In the genomic region with DNA sequence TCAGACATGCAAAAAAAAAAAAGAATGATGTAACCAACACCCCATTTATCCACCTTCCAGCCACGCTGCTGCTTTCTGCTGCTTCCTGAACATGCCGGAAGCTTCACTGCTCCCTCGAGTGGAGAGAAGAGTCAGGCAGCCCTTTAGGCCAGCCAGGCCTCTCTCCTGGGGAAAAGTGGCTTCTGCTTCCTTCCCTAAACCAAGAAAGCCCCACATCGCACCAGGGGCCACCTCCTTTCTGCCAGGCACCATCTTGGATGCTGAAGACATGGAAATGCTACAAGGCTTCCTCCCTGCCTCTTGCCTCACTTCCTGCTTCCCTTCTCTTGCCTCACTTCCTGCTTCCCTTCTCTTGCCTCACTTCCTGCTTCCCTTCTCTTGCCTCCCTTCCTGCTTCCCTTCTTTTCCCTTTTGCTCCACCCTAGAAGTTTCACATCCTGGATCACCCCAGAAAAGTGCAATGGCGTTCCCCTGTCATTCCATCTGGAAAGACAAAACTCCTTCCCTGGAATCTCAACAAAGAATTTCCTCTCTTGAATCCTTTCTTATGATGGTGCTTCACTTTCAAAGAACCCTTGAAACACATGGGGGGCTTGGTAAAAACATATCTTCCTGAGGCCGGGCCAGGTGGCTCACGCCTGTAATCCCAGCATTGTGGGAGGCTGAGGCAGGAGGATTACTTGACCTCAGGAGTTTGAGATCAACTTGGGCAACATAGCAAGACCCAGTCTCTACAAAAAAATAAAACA, we compare ENCODE assay signal across 14 cellular contexts. TPM values are rescaled to one million over a fixed set of nuclear protein-coding genes. Genes with fewer than 3 reads are reported as not detected.
A peak's percentile ranks its signal among the peaks of the same experiment; 100 is the strongest.
DNase-seq lines count a peak whose midpoint lies in the region; ATAC-seq and TF ChIP-seq lines count a peak whose summit lies in the region.
"Had no signal": no experiment of that assay in that cellular context is flagged by ENCODE, and none has a peak within 500 bp of the region (broad histone marks: within the 10 kb centered on the region; RNA-seq: fewer than 3 reads in every experiment).

No MANE protein-coding gene starts in this region.

- no peaks in the 10 kb centered on the region for H3K4me1 ChIP-seq in SK-N-SH (ENCODE audit: control insufficient read depth in 1 of 2, insufficient read depth in 2 of 2, low read depth in 1 of 2, low read length in 1 of 2)
- H3K4me1 ChIP-seq in HCT116 (ENCODE audit: control insufficient read depth in 1 of 2, insufficient read depth in 2 of 2, low read length in 2 of 2): peaks cover 0 to 16% of the 10 kb centered on the region in 2 experiments; a peak in 1 of 4 replicates

- H3K36me3 ChIP-seq in SK-N-SH (replicated peaks in 1 of 2; ENCODE audit: control insufficient read depth in 1 of 2, insufficient read depth in 2 of 2, low read length in 1 of 2) (no peaks in the 10 kb centered on the region), HCT116 (ENCODE audit: control insufficient read depth in 1 of 2, insufficient read depth in 2 of 2, low read length in 2 of 2) (no peaks in the 10 kb centered on the region)
- H3K36me3 ChIP-seq: upper lobe of left lung had no signal

- in situ Hi-C loops in GM13976 (cut with MboI; ENCODE audit: low sequenced_read_pairs, unreplicated experiment): no loop called here

- H3K9me2 ChIP-seq in SK-N-SH: no peaks in the 10 kb centered on the region
- no peaks in the 10 kb centered on the region for H3K9me2 ChIP-seq in HCT116 (ENCODE audit: insufficient read depth)

- H3K9me3 ChIP-seq in SK-N-SH (no peaks in the 10 kb centered on the region), HCT116 (ENCODE audit: control insufficient read depth in 1 of 2, insufficient read depth in 1 of 2, low read depth in 1 of 2, low read length in 2 of 2) (no peaks in the 10 kb centered on the region)

- peak; percentile 78 for TF ChIP-seq POLR2A in HCT116 (IDR thresholded peaks at IDR 0.05; ENCODE audit: borderline replicate concordance, extremely low read depth, insufficient read depth, insufficient read length)

- ATAC-seq in SK-N-SH treated with all-trans-retinoic acid at 6 μM for 48 hours (no peak), HCT116 (peak; percentile 82), naive B cell (ENCODE audit: low read depth in 2 of 2) (peak in 1 of 2 donors; percentile 46), Right ventricle myocardium superior (ENCODE audit: poor library complexity) (no peak)
- ATAC-seq: T-helper 17 cell had no signal

- H2AFZ ChIP-seq in SK-N-SH (ENCODE audit: low read depth): no peak overlapping the region
- no peak overlapping the region for H2AFZ ChIP-seq in HCT116 (ENCODE audit: low read depth, low read length, poor library complexity, severe bottlenecking)

- TF ChIP-seq RAD21 in SK-N-SH (IDR thresholded peaks at IDR 0.05; ENCODE audit: low read length) (no peak), HCT116 (IDR thresholded peaks at IDR 0.05; ENCODE audit: low read depth) (no peak)

- DNase-seq in SK-N-SH (no peak), HCT116 (ENCODE audit: low read depth, low spot score) (peak; percentile 37), naive B cell (no peak), Right ventricle myocardium superior (no peak), GM13976 (ENCODE audit: low spot score) (no peak), cerebellum (ENCODE audit: low spot score) (no peak)
- peak; percentile 25 for DNase-seq in activated CD4-positive, alpha-beta memory T cell treated with anti-CD3 and anti-CD28 coated beads, Interleukin-2, amount 10 ng/mL, durations not matched to agents 7 days and 5 days
- DNase-seq: anterior cingulate cortex, Calu3, midbrain, NCI-H2029 treated with DMSO at 0.1 percent for 48 hours, T-helper 17 cell, upper lobe of left lung had no signal

- no peak overlapping the region for H3K27ac ChIP-seq in SK-N-SH (ENCODE audit: low read depth in 2 of 2, low read length in 1 of 2)
- peak overlapping the region; percentile 48 for H3K27ac ChIP-seq in HCT116 (ENCODE audit: low read depth, low read length)
- H3K27ac ChIP-seq: upper lobe of left lung had no signal

- H3K27me3 ChIP-seq in SK-N-SH (ENCODE audit: insufficient read depth): no peaks in the 10 kb centered on the region
- no peaks in the 10 kb centered on the region for H3K27me3 ChIP-seq in HCT116 (ENCODE audit: insufficient read depth, low read length)
- H3K27me3 ChIP-seq: upper lobe of left lung had no signal

- TF ChIP-seq CTCF in SK-N-SH (IDR thresholded peaks at IDR 0.05) (no peak), HCT116 (IDR thresholded peaks at IDR 0.05 in 2 of 3, conservative IDR thresholded peaks at IDR 0.05 in 1 of 3; ENCODE audit: borderline replicate concordance in 1 of 3, insufficient read depth in 1 of 3, low read depth in 2 of 3, low read length in 2 of 3) (no peak), GM13976 (IDR thresholded peaks at IDR 0.05; ENCODE audit: borderline replicate concordance, control extremely low read depth, extremely low read depth, insufficient read depth, missing control alignments) (no peak)

- CTCF ChIA-PET in SK-N-SH (lab: Yijun Ruan, JAX) (interaction anchor here (1.8 kb wide), 1 partner anchor 12 kb away, joined by 4 read pairs; no protein-coding TSS in a partner anchor), HCT116 (lab: Charles Lee) (no interaction called here)
- CTCF ChIA-PET in activated CD4-positive, alpha-beta memory T cell treated with anti-CD3 and anti-CD28 coated beads, Interleukin-2, amount 10 ng/mL, durations not matched to agents 7 days and 5 days (lab: Charles Lee): no interaction called here

- H3K27me3 Mint-ChIP-seq in activated CD4-positive, alpha-beta memory T cell treated with anti-CD3 and anti-CD28 coated beads, Interleukin-2, amount 10 ng/mL, durations not matched to agents 7 days and 5 days: no peaks in the 10 kb centered on the region
- peaks cover 7 to 15% (median 10%) of the 10 kb centered on the region in 3 donors for H3K27me3 Mint-ChIP-seq in naive B cell

- H3K9ac ChIP-seq in SK-N-SH (no peak overlapping the region), HCT116 (ENCODE audit: low read length) (peak overlapping the region; percentile 57)

- intact Hi-C loops in HCT116 (cut with micrococcal nuclease) (no loop called here), Right ventricle myocardium superior (cut with DNase I) (no loop called here)

- RAD21 ChIA-PET in HCT116 (lab: Charles Lee; ENCODE audit: low non-redundant PET in 1 of 2, low total read pairs in 2 of 2, uncharacterized antibody in 2 of 2, unreplicated experiment in 2 of 2): no interaction called here

- no peaks in the 10 kb centered on the region for H4K20me1 ChIP-seq in SK-N-SH (ENCODE audit: insufficient read depth)
- no peaks in the 10 kb centered on the region for H4K20me1 ChIP-seq in HCT116 (ENCODE audit: insufficient read depth)

- H3K79me2 ChIP-seq in SK-N-SH (ENCODE audit: insufficient read depth) (no peaks in the 10 kb centered on the region), HCT116 (ENCODE audit: insufficient read depth, low read length) (no peaks in the 10 kb centered on the region)

- POLR2A ChIA-PET in SK-N-SH (lab: Yijun Ruan, JAX) (no interaction called here), HCT116 (lab: Charles Lee) (no interaction called here)
- POLR2A ChIA-PET in activated CD4-positive, alpha-beta memory T cell treated with anti-CD3 and anti-CD28 coated beads, Interleukin-2, amount 10 ng/mL, durations not matched to agents 7 days and 5 days (lab: Charles Lee): interaction anchor here (0.8 kb wide), 1 partner anchor 25 kb away, joined by 3 read pairs; no protein-coding TSS in a partner anchor

- no peak for TF ChIP-seq EP300 in SK-N-SH (IDR thresholded peaks at IDR 0.05; ENCODE audit: borderline replicate concordance in 1 of 2, low read depth in 1 of 2, low read length in 1 of 2)

- no peak overlapping the region for H3K4me3 ChIP-seq in SK-N-SH (ENCODE audit: low read depth in 2 of 2, low read length in 1 of 2)
- peak overlapping the region; percentile 67 to 73 for H3K4me3 ChIP-seq in HCT116 (replicated peaks in 1 of 2; ENCODE audit: low read depth in 1 of 2, low read length in 2 of 2)
- H3K4me3 ChIP-seq: upper lobe of left lung had no signal

- TSS peak; percentile 95 for BruUV-seq in HCT116 (replicated peaks; lab: Mats Ljungman, UMichigan)

- peaks cover 71% of the 10 kb centered on the region for H3K4me1 Mint-ChIP-seq in activated CD4-positive, alpha-beta memory T cell treated with anti-CD3 and anti-CD28 coated beads, Interleukin-2, amount 10 ng/mL, durations not matched to agents 7 days and 5 days
- H3K4me1 Mint-ChIP-seq in naive B cell: peaks cover 19 to 25% (median 24%) of the 10 kb centered on the region in 3 donors

- H3K4me2 ChIP-seq in SK-N-SH (no peak overlapping the region), HCT116 (ENCODE audit: low read length) (peak overlapping the region; percentile 75)

- no peak overlapping the region for H3K4me3 Mint-ChIP-seq in activated CD4-positive, alpha-beta memory T cell treated with anti-CD3 and anti-CD28 coated beads, Interleukin-2, amount 10 ng/mL, durations not matched to agents 7 days and 5 days
- peak overlapping the region in 7 of 8 donors; percentile 48 to 84 (median 65) for H3K4me3 Mint-ChIP-seq in naive B cell
- H3K4me3 Mint-ChIP-seq: T-helper 17 cell had no signal

- peak overlapping the region; percentile 85 for H3K27ac Mint-ChIP-seq in activated CD4-positive, alpha-beta memory T cell treated with anti-CD3 and anti-CD28 coated beads, Interleukin-2, amount 10 ng/mL, durations not matched to agents 7 days and 5 days
- peak overlapping the region in 4 of 6 donors; percentile 27 to 89 (median 74) for H3K27ac Mint-ChIP-seq in naive B cell
- H3K27ac Mint-ChIP-seq: T-helper 17 cell had no signal

- H3K9me3 Mint-ChIP-seq in activated CD4-positive, alpha-beta memory T cell treated with anti-CD3 and anti-CD28 coated beads, Interleukin-2, amount 10 ng/mL, durations not matched to agents 7 days and 5 days: peaks cover 10% of the 10 kb centered on the region
- peaks cover 8 to 29% (median 14%) of the 10 kb centered on the region in 7 donors for H3K9me3 Mint-ChIP-seq in naive B cell

- H3K36me3 Mint-ChIP-seq in activated CD4-positive, alpha-beta memory T cell treated with anti-CD3 and anti-CD28 coated beads, Interleukin-2, amount 10 ng/mL, durations not matched to agents 7 days and 5 days (ENCODE audit: low read depth): peaks cover 64% of the 10 kb centered on the region
- peaks cover 8 to 13% of the 10 kb centered on the region in 2 donors for H3K36me3 Mint-ChIP-seq in naive B cell

- 76% methylated on average over 7 of the region's 7 CpGs for WGBS in SK-N-SH (ENCODE audit: low lambda C conversion rate)

- H3F3A ChIP-seq in SK-N-SH (replicated peaks; ENCODE audit: insufficient read depth): no peaks in the 10 kb centered on the region

TF ChIP-seq in HCT116, 20 proteins besides CTCF, POLR2A, EP300 and RAD21 (continues in another document):
- TF ChIP-seq YY1 (IDR thresholded peaks at IDR 0.05; ENCODE audit: extremely low read depth, insufficient replicate concordance, low read depth, low read length): peak; percentile 92

RNA-seq across cellular contexts. Expression of a gene that starts 18.7 kb away (rescaled TPM):
- 0.07 TPM in 1 of 2 replicates, not detected in the other for polyA plus RNA-seq in SK-N-SH (2012; rRNA removed)
- 0.03 TPM in 1 of 2 replicates, not detected in the other for polyA plus RNA-seq in SK-N-SH (2012; cell fraction: cytosol; rRNA removed)
- polyA plus RNA-seq in SK-N-SH (2012; cell fraction: nucleus; rRNA removed): 0.04 and 0.08 TPM in 2 replicates
- 0.17 TPM for total RNA-seq in HCT116 (2021; ENCODE audit: unreplicated experiment)
- 0.09 and 0.10 TPM in 2 replicates for polyA plus RNA-seq in HCT116 (2012)
- 10 to 100 TPM; 32.9 to 34.3 TPM for total RNA-seq in activated CD4-positive, alpha-beta memory T cell treated with anti-CD3 and anti-CD28 coated beads, Interleukin-2, amount 10 ng/mL, durations not matched to agents 7 days and 5 days
- polyA plus RNA-seq in naive B cell (ENCODE audit: low read depth in 6 of 6): not detected
- total RNA-seq in Right ventricle myocardium superior: 0.59 TPM
- 0.54 TPM for total RNA-seq in cerebellum
- total RNA-seq: Calu3 had no signal

Comparison
In these comparisons a context has a peak if more than half of its experiments do, and no peak if none do; other contexts are left out.
1. DNase-seq: peak in HCT116 (single experiment) and activated CD4-positive, alpha-beta memory T cell treated with anti-CD3 and anti-CD28 coated beads, Interleukin-2, amount 10 ng/mL, durations not matched to agents 7 days and 5 days (single experiment); none in SK-N-SH (single experiment), naive B cell (single experiment), Right ventricle myocardium superior (single experiment), GM13976 (single experiment) and cerebellum (single experiment).
2. H3K4me3 ChIP-seq: peak in HCT116 (2 of 2); none in SK-N-SH (0 of 2).
3. RNA of a gene that starts 18.7 kb away (total RNA-seq): 32.9 to 34.3 TPM in activated CD4-positive, alpha-beta memory T cell treated with anti-CD3 and anti-CD28 coated beads, Interleukin-2, amount 10 ng/mL, durations not matched to agents 7 days and 5 days; 0.59 TPM in Right ventricle myocardium superior (single experiment), 0.54 TPM in cerebellum (single experiment) and 0.17 TPM in HCT116 (single experiment); every median in the first group is over 10 times any median in the second.